22 cellular contexts compared by ENCODE assay signal in genomic region chr1:182833271-182833670, GRCh38. TPM values are rescaled to one million over a fixed set of nuclear protein-coding genes. Genes with fewer than 3 reads are reported as not detected.
A peak's percentile ranks its signal among the peaks of the same experiment; 100 is the strongest.
DNase-seq lines count a peak whose midpoint lies in the region; ATAC-seq and TF ChIP-seq lines count a peak whose summit lies in the region.
"Had no signal": no experiment of that assay in that cellular context is flagged by ENCODE, and none has a peak within 500 bp of the region (broad histone marks: within the 10 kb centered on the region; RNA-seq: fewer than 3 reads in every experiment).

No MANE protein-coding gene starts in this region.

- no peak overlapping the region for H3K14ac ChIP-seq in IMR-90 (replicated peaks; ENCODE audit: low read depth, low read length)

- TF ChIP-seq RAD21 in IMR-90 (IDR thresholded peaks at IDR 0.05; ENCODE audit: low read length), result no peak

- H3K4me3 Mint-ChIP-seq in glutamatergic neuron (ENCODE audit: unreplicated experiment), result no peak overlapping the region
- H3K4me3 Mint-ChIP-seq: activated CD8-positive, alpha-beta T cell treated with anti-CD3 and anti-CD28 coated beads for 36 hours; effector memory CD8-positive, alpha-beta T cell; memory B cell had no signal

- H3K4me3 ChIP-seq in IMR-90 (ENCODE audit: insufficient read depth, low read depth, low read length) (no peak overlapping the region), astrocyte of the spinal cord (ENCODE audit: low read depth, low read length) (no peak overlapping the region), fibroblast of pulmonary artery (replicated peaks; ENCODE audit: low read depth, low read length) (no peak overlapping the region), gastrocnemius medialis (no peak overlapping the region)
- H3K4me3 ChIP-seq: right atrium auricular region had no signal

- H3K4me1 ChIP-seq in IMR-90 (ENCODE audit: control insufficient read depth, insufficient read depth, low read length), result no peaks in the 10 kb centered on the region
- no peaks in the 10 kb centered on the region for H3K4me1 ChIP-seq in gastrocnemius medialis
- H3K4me1 ChIP-seq: Caco-2, right atrium auricular region had no signal

- no peak overlapping the region for H2AK9ac ChIP-seq in IMR-90 (replicated peaks; ENCODE audit: low read depth, low read length, poor library complexity)

- no peak overlapping the region for H4K5ac ChIP-seq in IMR-90 (ENCODE audit: low read depth, low read length)

- no peak overlapping the region for H2AK5ac ChIP-seq in IMR-90 (ENCODE audit: low read depth, low read length)

- TF ChIP-seq POLR2A in IMR-90 (IDR thresholded peaks at IDR 0.05; ENCODE audit: low read depth, low read length) (no peak), gastrocnemius medialis (IDR thresholded peaks at IDR 0.05) (no peak)

- H3K79me1 ChIP-seq in IMR-90 (ENCODE audit: low read depth in 1 of 2, low read length in 2 of 2), result no peaks in the 10 kb centered on the region

- H3K23ac ChIP-seq in IMR-90 (ENCODE audit: low read depth, low read length), result no peak overlapping the region

- no TSS peak for BruUV-seq in IMR-90 (replicated peaks; lab: Mats Ljungman, UMichigan)

- H3K27me3 ChIP-seq in IMR-90 (ENCODE audit: control insufficient read depth, insufficient read depth, low read length), result peaks cover 17% of the 10 kb centered on the region
- no peaks in the 10 kb centered on the region for H3K27me3 ChIP-seq in gastrocnemius medialis
- H3K27me3 ChIP-seq: right atrium auricular region had no signal

- no peaks in the 10 kb centered on the region for H4K20me1 ChIP-seq in IMR-90 (ENCODE audit: insufficient read depth, low read length)

- intact Hi-C loops in IMR-90 (cut with micrococcal nuclease), result no loop called here
- intact Hi-C loops in gastrocnemius medialis (cut with DNase I; ENCODE audit: low total_unique reads), result no loop called here

- H3K4me1 Mint-ChIP-seq in glutamatergic neuron (ENCODE audit: low read depth, unreplicated experiment), result no peaks in the 10 kb centered on the region

- H2BK20ac ChIP-seq in IMR-90 (ENCODE audit: low read depth, low read length), result no peak overlapping the region

- POLR2A ChIA-PET in IMR-90 (lab: Charles Lee; ENCODE audit: unreplicated experiment), result no interaction called here

- no peak overlapping the region for H2BK120ac ChIP-seq in IMR-90 (ENCODE audit: low read depth, low read length)

- H3K27ac ChIP-seq in IMR-90 (ENCODE audit: insufficient read depth, low read length) (no peak overlapping the region), gastrocnemius medialis (no peak overlapping the region)
- H3K27ac ChIP-seq: right atrium auricular region had no signal

- H4K91ac ChIP-seq in IMR-90 (ENCODE audit: insufficient read depth, low read depth, low read length), result no peak overlapping the region

- H3K36me3 Mint-ChIP-seq in glutamatergic neuron (ENCODE audit: unreplicated experiment), result no peaks in the 10 kb centered on the region
- H3K36me3 Mint-ChIP-seq: memory B cell had no signal

- no peak overlapping the region for H3K56ac ChIP-seq in IMR-90 (ENCODE audit: extremely low read depth, insufficient read depth, low read length)

- no peak overlapping the region for H2BK15ac ChIP-seq in IMR-90 (ENCODE audit: low read depth, low read length)

- no peak overlapping the region for H2AFZ ChIP-seq in IMR-90 (replicated peaks; ENCODE audit: low read length, poor library complexity)

- in situ Hi-C loops in IMR-90 (cut with MboI; ENCODE audit: low sequenced_read_pairs), result no loop called here
- in situ Hi-C loops in astrocyte of the spinal cord (cut with HindIII; ENCODE audit: low sequenced_read_pairs), result no loop called here
- in situ Hi-C loops in gastrocnemius medialis (cut with MboI; ENCODE audit: low sequenced_read_pairs in 4 of 4), result loop anchor here in 1 of 4 donors (25.0 kb wide), 1 partner anchor 279 kb away; no protein-coding TSS in a partner anchor

- peaks cover 1% of the 10 kb centered on the region for H3K9me3 Mint-ChIP-seq in glutamatergic neuron (ENCODE audit: unreplicated experiment)
- H3K9me3 Mint-ChIP-seq: activated CD8-positive, alpha-beta T cell treated with anti-CD3 and anti-CD28 coated beads for 36 hours; effector memory CD8-positive, alpha-beta T cell; memory B cell had no signal

- no peak overlapping the region for H3K9ac ChIP-seq in IMR-90 (ENCODE audit: low read depth, low read length)
- H3K9ac ChIP-seq: SK-N-SH had no signal

- peak; percentile 52 for DNase-seq in A172 (ENCODE audit: low spot score)
- DNase-seq in IMR-90, result peak; percentile 6
- peak; percentile 23 for DNase-seq in astrocyte of the spinal cord (ENCODE audit: low read depth, low spot score)
- DNase-seq in fibroblast of pulmonary artery (ENCODE audit: low read depth), result peak; percentile 38
- no peak for DNase-seq in glutamatergic neuron
- no peak for DNase-seq in NCI-H1694 treated with DMSO at 0.1 percent for 48 hours (lab: John Stamatoyannopoulos, UW)
- no peak for DNase-seq in gastrocnemius medialis
- no peak for DNase-seq in DMS153 treated with DMSO at 0.1 percent for 48 hours (lab: John Stamatoyannopoulos, UW; ENCODE audit: unreplicated experiment)
- DNase-seq: activated CD8-positive, alpha-beta T cell treated with anti-CD3 and anti-CD28 coated beads for 36 hours; activated naive CD4-positive, alpha-beta T cell treated with Interleukin-2 at 50 U/mL for 16 hours; Caco-2; effector memory CD8-positive, alpha-beta T cell; foreskin melanocyte; KBM-7; NCI-H1930; NCI-H446 treated with DMSO at 0.1 percent for 48 hours; SK-N-SH; stimulated activated CD4-positive, alpha-beta T cell treated with anti-CD3 and anti-CD28 coated beads, Interleukin-15, amount 100 ng/mL, for 24 hours; T1000 had no signal

- no peak overlapping the region for H3K4ac ChIP-seq in IMR-90 (ENCODE audit: low read depth, low read length)

- dilution Hi-C loops in IMR-90 (cut with HindIII; ENCODE audit: low sequenced_read_pairs, unreplicated experiment), result no loop called here

- H3K27ac Mint-ChIP-seq in glutamatergic neuron (ENCODE audit: unreplicated experiment), result no peak overlapping the region
- H3K27ac Mint-ChIP-seq: activated CD8-positive, alpha-beta T cell treated with anti-CD3 and anti-CD28 coated beads for 36 hours; effector memory CD8-positive, alpha-beta T cell; memory B cell had no signal

- ATAC-seq in IMR-90 (ENCODE audit: low read depth) (no peak), gastrocnemius medialis (no peak)
- ATAC-seq: activated CD8-positive, alpha-beta T cell treated with anti-CD3 and anti-CD28 coated beads for 36 hours; effector memory CD8-positive, alpha-beta T cell; Panc1 had no signal

- CTCF ChIA-PET in IMR-90 (lab: Yijun Ruan, JAX), result no interaction called here

- H3K18ac ChIP-seq in IMR-90 (ENCODE audit: low read depth, low read length), result no peak overlapping the region

- no peaks in the 10 kb centered on the region for H3K9me3 ChIP-seq in IMR-90 (ENCODE audit: control insufficient read depth, insufficient read depth, low read length)
- H3K9me3 ChIP-seq in gastrocnemius medialis, result no peaks in the 10 kb centered on the region
- H3K9me3 ChIP-seq: Caco-2, right atrium auricular region, SK-N-SH had no signal

- H3K4me2 ChIP-seq in IMR-90 (ENCODE audit: low read depth, low read length), result no peak overlapping the region
- H3K4me2 ChIP-seq: SK-N-SH had no signal

- peaks cover 1% of the 10 kb centered on the region for H3K27me3 Mint-ChIP-seq in glutamatergic neuron (ENCODE audit: unreplicated experiment)
- H3K27me3 Mint-ChIP-seq: activated CD8-positive, alpha-beta T cell treated with anti-CD3 and anti-CD28 coated beads for 36 hours; effector memory CD8-positive, alpha-beta T cell; memory B cell had no signal

- TF ChIP-seq CTCF in IMR-90 (conservative IDR thresholded peaks at IDR 0.05; ENCODE audit: low read depth, low read length) (no peak), astrocyte of the spinal cord (IDR thresholded peaks at IDR 0.05; ENCODE audit: low read depth, low read length) (no peak), fibroblast of pulmonary artery (IDR thresholded peaks at IDR 0.05; ENCODE audit: low read length, missing control alignments) (no peak), glutamatergic neuron (IDR thresholded peaks at IDR 0.05; ENCODE audit: partially characterized antibody, unreplicated experiment) (no peak), gastrocnemius medialis (IDR thresholded peaks at IDR 0.05 in 4 of 5, conservative IDR thresholded peaks at IDR 0.05 in 1 of 5) (no peak)

- no peaks in the 10 kb centered on the region for H3K9me1 ChIP-seq in IMR-90 (ENCODE audit: insufficient read depth, low read length)

- H2BK5ac ChIP-seq in IMR-90 (ENCODE audit: low read depth, low read length, poor library complexity, severe bottlenecking), result no peak overlapping the region

- H3K36me3 ChIP-seq in IMR-90 (ENCODE audit: control insufficient read depth, insufficient read depth, low read length), result no peaks in the 10 kb centered on the region
- H3K36me3 ChIP-seq in gastrocnemius medialis, result peaks cover 0 to 9% of the 10 kb centered on the region in 2 donors
- H3K36me3 ChIP-seq: right atrium auricular region had no signal

- no peak overlapping the region for H4K8ac ChIP-seq in IMR-90 (ENCODE audit: low read depth in 2 of 2, low read length in 2 of 2)

TF ChIP-seq in IMR-90, 13 proteins besides CTCF, POLR2A, EP300 and RAD21:
- TF ChIP-seq MXI1 (IDR thresholded peaks at IDR 0.05; ENCODE audit: borderline replicate concordance, low read depth, low read length), result no peak
- no peak for TF ChIP-seq CEBPB (IDR thresholded peaks at IDR 0.05; ENCODE audit: low read depth, low read length)
- no peak for TF ChIP-seq FOS (IDR thresholded peaks at IDR 0.05; ENCODE audit: low read depth, low read length)
- no peak for TF ChIP-seq NFE2L2 (IDR thresholded peaks at IDR 0.05; ENCODE audit: low read depth, low read length)
- no peak for TF ChIP-seq RFX5 (IDR thresholded peaks at IDR 0.05; ENCODE audit: low read depth, low read length)
- no peak for TF ChIP-seq SMC3 (IDR thresholded peaks at IDR 0.05; ENCODE audit: low read depth, low read length)
- TF ChIP-seq CHD1 (IDR thresholded peaks at IDR 0.05; ENCODE audit: low read depth, low read length), result no peak
- no peak for TF ChIP-seq RCOR1 (IDR thresholded peaks at IDR 0.05; ENCODE audit: insufficient replicate concordance, low read length)

RNA-seq across cellular contexts. Expression of gene DHX9, which starts 5.9 kb away (rescaled TPM):
- 176 and 182 TPM in 2 replicates for total RNA-seq in A172 (2014; rRNA removed; shearing (Covaris generic))
- total RNA-seq in IMR-90 (2012; rRNA removed) (211 and 234 TPM in 2 replicates), glutamatergic neuron (ENCODE audit: unreplicated experiment) (215 TPM), gastrocnemius medialis (10 to 100 TPM; 37.7 to 58.8 (median 48.4) TPM)
- polyA plus RNA-seq in IMR-90 (2012; rRNA removed), result 108 and 119 TPM in 2 replicates
- polyA plus RNA-seq in IMR-90 (2012; cell fraction: cytosol; rRNA removed), result 31.7 and 46.5 TPM in 2 replicates
- polyA plus RNA-seq in IMR-90 (2012; cell fraction: nucleus; rRNA removed; ENCODE audit: low replicate concordance), result 27.3 and 119 TPM in 2 replicates

RNA-seq across cellular contexts. Expression of gene NPL, which starts 43.7 kb away (rescaled TPM):
- total RNA-seq in A172 (2014; rRNA removed; shearing (Covaris generic)), result 1.9 and 3.8 TPM in 2 replicates
- total RNA-seq in IMR-90 (2012; rRNA removed) (0.36 and 0.83 TPM in 2 replicates), glutamatergic neuron (ENCODE audit: unreplicated experiment) (2.3 TPM), gastrocnemius medialis (1 to 10 TPM; 2.7 to 6.5 (median 4.3) TPM)
- polyA plus RNA-seq in IMR-90 (2012; rRNA removed), result 0.63 and 0.68 TPM in 2 replicates
- polyA plus RNA-seq in IMR-90 (2012; cell fraction: cytosol; rRNA removed), result 0.05 and 0.11 TPM in 2 replicates
- polyA plus RNA-seq in IMR-90 (2012; cell fraction: nucleus; rRNA removed; ENCODE audit: low replicate concordance), result 0.12 and 1.9 TPM in 2 replicates

Comparison
In these comparisons a context has a peak if more than half of its experiments do, and no peak if none do; other contexts are left out.
1. DNase-seq: peak in A172 (single experiment), IMR-90 (single experiment), astrocyte of the spinal cord (single experiment) and fibroblast of pulmonary artery (single experiment); none in glutamatergic neuron (single experiment), NCI-H1694 treated with DMSO at 0.1 percent for 48 hours (single experiment), gastrocnemius medialis (0 of 2) and DMS153 treated with DMSO at 0.1 percent for 48 hours (single experiment).